11 cellular contexts compared by ENCODE assay signal in genomic region chr18:34710430-34711386, GRCh38. TPM values are rescaled to one million over a fixed set of nuclear protein-coding genes. Genes with fewer than 3 reads are reported as not detected.
A peak's percentile ranks its signal among the peaks of the same experiment; 100 is the strongest.
DNase-seq lines count a peak whose midpoint lies in the region; ATAC-seq and TF ChIP-seq lines count a peak whose summit lies in the region.
"Had no signal": no experiment of that assay in that cellular context is flagged by ENCODE, and none has a peak within 500 bp of the region (broad histone marks: within the 10 kb centered on the region; RNA-seq: fewer than 3 reads in every experiment).

No MANE protein-coding gene starts in this region.

- peaks cover 39% of the 10 kb centered on the region for H3K4me1 ChIP-seq in mammary epithelial cell (ENCODE audit: insufficient read depth, low read length)

- no peaks in the 10 kb centered on the region for H3K9me3 ChIP-seq in mammary epithelial cell (replicated peaks; ENCODE audit: insufficient read depth, low read length)

- H3K79me2 ChIP-seq in mammary epithelial cell (ENCODE audit: insufficient read depth, low read length) = no peaks in the 10 kb centered on the region

- H3K4me3 ChIP-seq in mammary epithelial cell (replicated peaks in 1 of 3; ENCODE audit: insufficient read depth in 1 of 3, low read depth in 2 of 3, low read length in 3 of 3) = peak overlapping the region in 2 of 3 experiments; percentile 5 to 28

- no peak for ATAC-seq in GM18519 (IDR thresholded peaks at IDR 0.05; ENCODE audit: low FRiP score, unreplicated experiment)
- ATAC-seq in GM21526 (IDR thresholded peaks at IDR 0.05; ENCODE audit: low FRiP score, unreplicated experiment) = no peak
- no peak for ATAC-seq in GM18861 (IDR thresholded peaks at IDR 0.05; ENCODE audit: unreplicated experiment)

- peak; percentile 40 for DNase-seq in A172 (ENCODE audit: low spot score)
- DNase-seq in NCI-H1417 treated with DMSO at 0.1 percent for 48 hours (lab: John Stamatoyannopoulos, UW) = peak; percentile 80
- no peak for DNase-seq in mammary epithelial cell
- peak; percentile 69 for DNase-seq in medulla oblongata (ENCODE audit: extremely low spot score)
- DNase-seq in activated CD4-positive, CD25-positive, alpha-beta regulatory T cell treated with anti-CD3 and anti-CD28 coated beads, Interleukin-2, amount 50 U/mL, for 72 hours = no peak
- DNase-seq: activated CD4-positive, alpha-beta T cell treated with anti-CD3 and anti-CD28 coated beads for 1 hour; islet precursor cell had no signal

- intact Hi-C loops in mammary epithelial cell (cut with micrococcal nuclease) = no loop called here

- dilution Hi-C loops in mammary epithelial cell (cut with HindIII; ENCODE audit: low sequenced_read_pairs) = no loop called here

- no TSS peak for BruUV-seq in mammary epithelial cell (replicated peaks; lab: Mats Ljungman, UMichigan)

- no peaks in the 10 kb centered on the region for H3K27me3 ChIP-seq in mammary epithelial cell (ENCODE audit: insufficient read depth, low read length)

- TF ChIP-seq CTCF in mammary epithelial cell (conservative IDR thresholded peaks at IDR 0.05 in 1 of 2, IDR thresholded peaks at IDR 0.05 in 1 of 2; ENCODE audit: extremely low read depth in 1 of 2, insufficient read depth in 1 of 2, low read depth in 1 of 2, low read length in 2 of 2) = no peak

- no peaks in the 10 kb centered on the region for H4K20me1 ChIP-seq in mammary epithelial cell (ENCODE audit: insufficient read depth, low read length)

- H3K4me2 ChIP-seq in mammary epithelial cell (ENCODE audit: insufficient read depth, low read depth, low read length) = peak overlapping the region; percentile 17

- peak overlapping the region; percentile 41 for H2AFZ ChIP-seq in mammary epithelial cell (ENCODE audit: low read depth, low read length)

- peak overlapping the region; percentile 1 for H3K9ac ChIP-seq in mammary epithelial cell (ENCODE audit: insufficient read depth, low read length)

- H3K27ac ChIP-seq in mammary epithelial cell (ENCODE audit: insufficient read depth, low read depth, low read length) = peak overlapping the region; percentile 76
- H3K27ac ChIP-seq: C4-2B had no signal

- H3K36me3 ChIP-seq in mammary epithelial cell (ENCODE audit: insufficient read depth, low read length) = no peaks in the 10 kb centered on the region

- in situ Hi-C loops in mammary epithelial cell (cut with MboI; ENCODE audit: low sequenced_read_pairs in 2 of 2) = loop anchor here in 1 of 2 donors (10.0 kb wide), 1 partner anchor 64 kb away; no protein-coding TSS in a partner anchor

- CTCF ChIA-PET in mammary epithelial cell (lab: Charles Lee; ENCODE audit: low non-redundant PET) = interaction anchor here (0.6 kb wide), 1 partner anchor 449 kb away, joined by 3 read pairs; no protein-coding TSS in a partner anchor

- WGBS in mammary epithelial cell (ENCODE audit: low coverage, missing lambda C conversion rate) = 45% methylated on average over 11 of the region's 11 CpGs

RNA-seq across cellular contexts. Expression of gene DTNA, which starts 0.6 kb away (rescaled TPM):
- total RNA-seq in A172 (2014; rRNA removed; shearing (Covaris generic)) = 18.8 and 20.9 TPM in 2 replicates
- total RNA-seq in mammary epithelial cell = 10 to 100 TPM; 10.2 to 12.2 TPM
- polyA plus RNA-seq in mammary epithelial cell = 2.6 TPM
- polyA minus RNA-seq in mammary epithelial cell = 32.1 TPM

Comparison
In these comparisons a context has a peak if more than half of its experiments do, and no peak if none do; other contexts are left out.
1. DNase-seq: peak in A172 (single experiment), NCI-H1417 treated with DMSO at 0.1 percent for 48 hours (single experiment) and medulla oblongata (single experiment); none in mammary epithelial cell (single experiment) and activated CD4-positive, CD25-positive, alpha-beta regulatory T cell treated with anti-CD3 and anti-CD28 coated beads, Interleukin-2, amount 50 U/mL, for 72 hours (single experiment).